Comparison of ENCODE assay signal across 1 cellular context in the genomic region with DNA sequence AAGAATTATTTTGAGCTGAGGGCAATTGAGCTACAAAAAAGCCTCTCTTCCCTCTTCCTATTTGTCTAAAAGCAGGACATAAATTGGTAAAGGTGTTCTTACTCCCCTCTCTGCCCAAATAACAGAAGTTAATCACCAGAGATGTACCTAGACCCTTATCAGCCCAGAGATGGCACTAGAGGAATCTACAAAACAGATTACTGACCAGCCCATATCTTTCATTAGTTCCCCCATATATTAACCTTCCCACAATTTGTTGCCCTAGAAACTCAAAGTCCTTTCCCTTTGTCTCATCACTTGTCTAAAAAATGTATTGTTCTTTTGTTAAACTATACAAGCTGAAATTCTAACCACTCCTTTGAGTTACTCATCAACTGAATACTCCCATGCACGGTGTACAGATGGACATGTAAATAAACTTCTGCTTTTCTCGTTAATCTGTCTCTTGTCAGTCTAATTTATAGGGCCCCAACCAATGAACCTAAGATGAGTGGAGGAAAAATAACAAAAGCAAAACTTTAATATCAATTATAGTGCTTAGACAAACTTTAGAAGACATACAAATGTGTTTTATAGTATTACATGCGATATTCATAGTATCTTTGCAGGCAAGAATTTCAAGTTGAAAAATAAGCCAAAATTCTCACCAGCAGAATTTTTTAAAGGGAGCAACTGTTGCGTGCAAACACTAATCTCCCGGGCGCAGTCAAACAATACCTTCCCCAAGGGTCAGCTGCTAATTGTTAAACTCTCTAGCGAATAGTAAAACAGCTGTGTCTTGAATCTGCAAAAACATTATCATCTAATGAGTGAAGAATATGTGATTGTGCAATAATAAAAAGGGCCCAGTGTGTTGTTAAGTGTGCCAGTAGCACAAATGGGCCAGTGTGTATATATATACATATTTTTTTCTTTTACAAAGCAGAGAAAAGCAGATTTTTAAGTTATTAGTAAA.
TF ChIP-seq lines count a peak whose summit lies in the region.

No MANE protein-coding gene starts in this region.

TF ChIP-seq in H1, 55 proteins besides CTCF, POLR2A, EP300 and RAD21 (continued from another document):
- TF ChIP-seq EGR1 (IDR thresholded peaks at IDR 0.05; ENCODE audit: borderline replicate concordance, low read depth, low read length) (no peak), CEBPB (IDR thresholded peaks at IDR 0.05; ENCODE audit: low read depth, low read length) (peak; percentile 40; the same call in 1 of the 2 replicates), CHD1 (IDR thresholded peaks at IDR 0.05; ENCODE audit: low read depth, low read length) (no peak)
